Comparison of ENCODE assay signal across 8 cellular contexts in genomic region chr12:12716845-12717585, GRCh38. TPM values are rescaled to one million over a fixed set of nuclear protein-coding genes. Genes with fewer than 3 reads are reported as not detected.
DNase-seq lines count a peak whose midpoint lies in the region; ATAC-seq and TF ChIP-seq lines count a peak whose summit lies in the region.

TSS of gene CDKN1B (plus strand) at chr12:12717368. CDS start at chr12:12717840, 472 bp downstream.

- ATAC-seq in GM21723 (IDR thresholded peaks at IDR 0.05; ENCODE audit: unreplicated experiment): peak; percentile 48
- peak; percentile 68 to 78 for ATAC-seq in activated T-cell treated with anti-CD3 and anti-CD28 coated beads, Interleukin-2, amount 50 U/mL, for 72 hours (replicated peaks in 1 of 2)

- peak; percentile 90 for DNase-seq in DMS114 treated with DMSO at 0.1 percent for 48 hours (lab: John Stamatoyannopoulos, UW; ENCODE audit: unreplicated experiment)
- peak; percentile 75 to 76 for DNase-seq in Kasumi-1 (lab: John Stamatoyannopoulos, UW)
- DNase-seq in RKO (ENCODE audit: low spot score): peak; percentile 93
- peak; percentile 83 to 88 for DNase-seq in activated T-cell treated with anti-CD3 and anti-CD28 coated beads, Interleukin-2, amount 50 U/mL, for 72 hours
- peak; percentile 98 for DNase-seq in esophagus muscularis mucosa (ENCODE audit: extremely low spot score)
- peak; percentile 78 to 80 for DNase-seq in stimulated activated CD8-positive, alpha-beta memory T cell treated with anti-CD3 and anti-CD28 coated beads, Interleukin-7, amount 100 ng/mL, for 48 hours (ENCODE audit: extremely low read depth in 1 of 2, low read depth in 1 of 2)

- TF ChIP-seq CTCF in esophagus muscularis mucosa (IDR thresholded peaks at IDR 0.05): no peak

- intact Hi-C loops in esophagus muscularis mucosa (cut with DNase I): loop anchor here (5.0 to 10.0 kb wide), 3 partner anchors 155 to 452 kb away; partner anchors contain the start of genes BORCS5, DUSP16, LRP6 and MANSC1

- no peak for TF ChIP-seq EP300 in esophagus muscularis mucosa (IDR thresholded peaks at IDR 0.05)

- H3K36me3 ChIP-seq in esophagus muscularis mucosa: peaks cover 0 to 29% (median 14%) of the 10 kb centered on the region in 4 donors
- peaks cover 20% of the 10 kb centered on the region in 2 donors for H3K36me3 ChIP-seq in muscle layer of duodenum (ENCODE audit: control insufficient read depth in 1 of 2, insufficient read depth in 2 of 2, low read length in 2 of 2)

- H3K27ac ChIP-seq in esophagus muscularis mucosa (replicated peaks in 1 of 4) (peak within 1 kb of the TSS; percentile 98 to 100 (median 100)), muscle layer of duodenum (ENCODE audit: low read length) (peak within 1 kb of the TSS; percentile 98)

- H3K4me1 ChIP-seq in esophagus muscularis mucosa (peaks cover 54 to 67% (median 63%) of the 10 kb centered on the region in 4 donors), muscle layer of duodenum (ENCODE audit: control insufficient read depth in 1 of 2, insufficient read depth in 2 of 2, low read length in 2 of 2) (peaks cover 29 to 47% of the 10 kb centered on the region in 2 donors)

- peak; percentile 49 for TF ChIP-seq POLR2A in esophagus muscularis mucosa (IDR thresholded peaks at IDR 0.05; ENCODE audit: low read depth)

- H3K9me3 Mint-ChIP-seq in activated T-cell treated with anti-CD3 and anti-CD28 coated beads, Interleukin-2, amount 50 U/mL, for 72 hours: no peaks in the 10 kb centered on the region

- 0% methylated on average over 49 of the region's 78 CpGs for WGBS in esophagus muscularis mucosa

- peak within 1 kb of the TSS; percentile 75 to 95 (median 86) for H3K4me3 ChIP-seq in esophagus muscularis mucosa
- peak within 1 kb of the TSS; percentile 83 to 98 for H3K4me3 ChIP-seq in muscle layer of duodenum (ENCODE audit: low read depth in 1 of 2, low read length in 2 of 2)

- H3K4me3 Mint-ChIP-seq in activated T-cell treated with anti-CD3 and anti-CD28 coated beads, Interleukin-2, amount 50 U/mL, for 72 hours: peak within 1 kb of the TSS; percentile 98 to 99

- no peaks in the 10 kb centered on the region for H3K27me3 Mint-ChIP-seq in activated T-cell treated with anti-CD3 and anti-CD28 coated beads, Interleukin-2, amount 50 U/mL, for 72 hours (ENCODE audit: low read depth)

- peak within 1 kb of the TSS; percentile 99 for H3K27ac Mint-ChIP-seq in activated T-cell treated with anti-CD3 and anti-CD28 coated beads, Interleukin-2, amount 50 U/mL, for 72 hours

- H3K4me1 Mint-ChIP-seq in activated T-cell treated with anti-CD3 and anti-CD28 coated beads, Interleukin-2, amount 50 U/mL, for 72 hours (ENCODE audit: low read depth): peaks cover 65% of the 10 kb centered on the region

- H3K27me3 ChIP-seq in esophagus muscularis mucosa (no peaks in the 10 kb centered on the region), muscle layer of duodenum (ENCODE audit: low read depth, low read length) (no peaks in the 10 kb centered on the region)

- H3K36me3 Mint-ChIP-seq in activated T-cell treated with anti-CD3 and anti-CD28 coated beads, Interleukin-2, amount 50 U/mL, for 72 hours (ENCODE audit: insufficient read depth in 2 of 2): peaks cover 36 to 46% of the 10 kb centered on the region in 2 donors

- H3K9me3 ChIP-seq in esophagus muscularis mucosa (no peaks in the 10 kb centered on the region), muscle layer of duodenum (ENCODE audit: control insufficient read depth in 1 of 2, low read length in 2 of 2) (no peaks in the 10 kb centered on the region)

RNA-seq across cellular contexts. Expression of gene CDKN1B, which starts in this region (rescaled TPM):
- 10 to 100 TPM; 54.2 to 67.2 TPM for total RNA-seq in activated T-cell treated with anti-CD3 and anti-CD28 coated beads, Interleukin-2, amount 50 U/mL, for 72 hours
- total RNA-seq in esophagus muscularis mucosa: 10 to 100 TPM; 48.7 to 97.4 (median 70.6) TPM

Comparison
In these comparisons a context has a peak if more than half of its experiments do, and no peak if none do; other contexts are left out.
1. Peak in every context shown above with its lines: DNase-seq, ATAC-seq, H3K4me3 ChIP-seq and H3K27ac ChIP-seq.